9 cellular contexts compared by ENCODE assay signal in the genomic region with DNA sequence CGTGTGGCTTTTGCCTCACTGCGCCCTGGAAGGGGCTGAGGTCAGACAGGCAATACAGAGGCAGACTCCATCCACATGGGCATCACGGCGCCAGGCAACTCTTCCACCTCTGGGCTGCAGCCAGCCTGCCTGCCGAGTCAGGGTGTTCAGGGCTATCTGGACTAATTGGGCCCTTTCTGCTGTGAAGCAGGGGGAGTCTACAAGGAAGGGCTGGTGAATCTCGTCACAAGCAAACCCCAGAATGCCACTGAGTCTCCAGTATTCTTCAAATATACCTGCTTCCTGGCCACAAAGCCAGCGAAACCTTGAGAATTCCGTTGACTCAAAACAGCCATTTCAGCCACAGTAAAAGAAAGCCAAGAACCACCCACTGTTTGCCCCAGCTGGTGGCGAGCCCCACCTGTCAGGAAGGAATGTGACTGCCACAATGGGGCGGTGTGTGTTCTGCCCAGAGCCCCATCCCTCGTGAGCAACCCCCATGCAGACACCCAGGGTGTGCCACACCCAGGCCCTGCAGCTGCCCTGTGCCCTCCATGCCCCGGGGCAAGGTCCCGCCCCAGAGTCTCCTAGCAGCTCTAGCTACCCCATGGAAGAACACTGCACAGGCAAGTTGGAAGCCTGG.
DNase-seq lines count a peak whose midpoint lies in the region; ATAC-seq and TF ChIP-seq lines count a peak whose summit lies in the region.
"Had no signal": no experiment of that assay in that cellular context is flagged by ENCODE, and none has a peak within 500 bp of the region (broad histone marks: within the 10 kb centered on the region; RNA-seq: fewer than 3 reads in every experiment).

No MANE protein-coding gene starts in this region.

- ATAC-seq in GM19035 (IDR thresholded peaks at IDR 0.05; ENCODE audit: unreplicated experiment) (peak; percentile 60), HG02885 (IDR thresholded peaks at IDR 0.05; ENCODE audit: poor library complexity, unreplicated experiment) (peak; percentile 70), activated B cell treated with CpG ODN at 0.5 μM for 24 hours (ENCODE audit: low read depth) (peak; percentile 63), gastroesophageal sphincter (no peak)

- TF ChIP-seq POLR2A in tibial nerve (IDR thresholded peaks at IDR 0.05) (no peak), gastroesophageal sphincter (IDR thresholded peaks at IDR 0.05) (no peak)

- DNase-seq in activated B cell treated with CpG ODN at 0.5 μM for 24 hours, result no peak
- peak in 2 of 3 donors; percentile 39 to 42 for DNase-seq in immature natural killer cell
- no peak for DNase-seq in tibial nerve (ENCODE audit: low spot score in 2 of 2)
- no peak for DNase-seq in DMS53 treated with DMSO at 0.1 percent for 48 hours (lab: John Stamatoyannopoulos, UW; ENCODE audit: unreplicated experiment)
- no peak for DNase-seq in SHP77 treated with DMSO at 0.1 percent for 48 hours (lab: John Stamatoyannopoulos, UW)

- TF ChIP-seq CTCF in activated B cell treated with CpG ODN at 0.5 μM for 24 hours (IDR thresholded peaks at IDR 0.05), result no peak
- TF ChIP-seq CTCF in tibial nerve (IDR thresholded peaks at IDR 0.05), result no peak
- TF ChIP-seq CTCF in gastroesophageal sphincter (IDR thresholded peaks at IDR 0.05), result no peak

- POLR2A ChIA-PET in activated B cell treated with CpG ODN at 0.5 μM for 24 hours (lab: Charles Lee), result interaction anchor here (0.7 to 15.9 kb wide), 12 partner anchors 11 to 114 kb away, joined by 3 to 207 read pairs (median 4); no protein-coding TSS in a partner anchor

- CTCF ChIA-PET in activated B cell treated with CpG ODN at 0.5 μM for 24 hours (lab: Charles Lee), result interaction anchor here (0.7 to 5.1 kb wide), 12 partner anchors 11 to 119 kb away, joined by 3 to 40 read pairs (median 7); no protein-coding TSS in a partner anchor

- peak overlapping the region; percentile 46 to 95 (median 86) for H3K27ac ChIP-seq in tibial nerve
- peak overlapping the region in 1 of 4 donors; percentile 26 for H3K27ac ChIP-seq in gastroesophageal sphincter
- H3K27ac ChIP-seq: SJSA1 had no signal

- no peaks in the 10 kb centered on the region for H3K9me3 ChIP-seq in tibial nerve
- H3K9me3 ChIP-seq in gastroesophageal sphincter, result no peaks in the 10 kb centered on the region
- H3K9me3 ChIP-seq: SJSA1 had no signal

- TF ChIP-seq EP300 in tibial nerve (IDR thresholded peaks at IDR 0.05) (peak in 1 of 2 donors; percentile 39), gastroesophageal sphincter (IDR thresholded peaks at IDR 0.05) (no peak)

- H3K4me3 ChIP-seq in tibial nerve (no peak overlapping the region), gastroesophageal sphincter (no peak overlapping the region)
- H3K4me3 ChIP-seq: SJSA1 had no signal

- peaks cover 99% of the 10 kb centered on the region for H3K4me1 Mint-ChIP-seq in activated B cell treated with CpG ODN at 0.5 μM for 24 hours
- H3K4me1 Mint-ChIP-seq in immature natural killer cell, result peaks cover 76 to 77% of the 10 kb centered on the region in 2 donors

- H3K36me3 ChIP-seq in tibial nerve, result peaks cover 0 to 21% (median 0%) of the 10 kb centered on the region in 3 donors
- peaks cover 0 to 21% of the 10 kb centered on the region in 2 donors for H3K36me3 ChIP-seq in gastroesophageal sphincter
- H3K36me3 ChIP-seq: SJSA1 had no signal

- H3K4me1 ChIP-seq in tibial nerve (peaks cover 3 to 94% (median 77%) of the 10 kb centered on the region in 4 donors), gastroesophageal sphincter (peaks cover 0 to 82% (median 25%) of the 10 kb centered on the region in 3 donors)
- H3K4me1 ChIP-seq: SJSA1 had no signal

- H3K27me3 Mint-ChIP-seq in activated B cell treated with CpG ODN at 0.5 μM for 24 hours (no peaks in the 10 kb centered on the region), immature natural killer cell (ENCODE audit: low read depth in 3 of 3) (peaks cover 17 to 23% (median 18%) of the 10 kb centered on the region in 3 donors)

- 58 to 78% methylated on average over 9 to 13 of the region's 13 CpGs for WGBS in tibial nerve, 2 donors
- WGBS in gastroesophageal sphincter (ENCODE audit: low coverage in 1 of 2), 2 donors, result 55 to 91% methylated on average over 4 to 6 of the region's 13 CpGs

- H3K27me3 ChIP-seq in tibial nerve, result no peaks in the 10 kb centered on the region
- no peaks in the 10 kb centered on the region for H3K27me3 ChIP-seq in gastroesophageal sphincter
- H3K27me3 ChIP-seq: SJSA1 had no signal

- peaks cover 27% of the 10 kb centered on the region for H3K36me3 Mint-ChIP-seq in activated B cell treated with CpG ODN at 0.5 μM for 24 hours (ENCODE audit: low read depth)
- peaks cover 0 to 3% (median 0%) of the 10 kb centered on the region in 3 donors for H3K36me3 Mint-ChIP-seq in immature natural killer cell

- H3K4me3 Mint-ChIP-seq in activated B cell treated with CpG ODN at 0.5 μM for 24 hours (peak overlapping the region; percentile 46), immature natural killer cell (peak overlapping the region; percentile 60 to 79 (median 61))

- H3K9me3 Mint-ChIP-seq in activated B cell treated with CpG ODN at 0.5 μM for 24 hours (no peaks in the 10 kb centered on the region), immature natural killer cell (peaks cover 0 to 1% (median 0%) of the 10 kb centered on the region in 6 donors)

- H3K27ac Mint-ChIP-seq in activated B cell treated with CpG ODN at 0.5 μM for 24 hours (peak overlapping the region; percentile 95), immature natural killer cell (peak overlapping the region; percentile 86 to 94 (median 90))

- intact Hi-C loops in activated B cell treated with CpG ODN at 0.5 μM for 24 hours (cut with micrococcal nuclease), result loop anchor here (2.0 to 5.0 kb wide), 2 partner anchors 14 to 40 kb away; no protein-coding TSS in a partner anchor

Comparison
In these comparisons a context has a peak if more than half of its experiments do, and no peak if none do; other contexts are left out.
1. DNase-seq: peak in immature natural killer cell (2 of 3); none in activated B cell treated with CpG ODN at 0.5 μM for 24 hours (single experiment), tibial nerve (0 of 2), DMS53 treated with DMSO at 0.1 percent for 48 hours (single experiment) and SHP77 treated with DMSO at 0.1 percent for 48 hours (single experiment).